Comparison of ENCODE assay signal across 10 cellular contexts in the genomic region with DNA sequence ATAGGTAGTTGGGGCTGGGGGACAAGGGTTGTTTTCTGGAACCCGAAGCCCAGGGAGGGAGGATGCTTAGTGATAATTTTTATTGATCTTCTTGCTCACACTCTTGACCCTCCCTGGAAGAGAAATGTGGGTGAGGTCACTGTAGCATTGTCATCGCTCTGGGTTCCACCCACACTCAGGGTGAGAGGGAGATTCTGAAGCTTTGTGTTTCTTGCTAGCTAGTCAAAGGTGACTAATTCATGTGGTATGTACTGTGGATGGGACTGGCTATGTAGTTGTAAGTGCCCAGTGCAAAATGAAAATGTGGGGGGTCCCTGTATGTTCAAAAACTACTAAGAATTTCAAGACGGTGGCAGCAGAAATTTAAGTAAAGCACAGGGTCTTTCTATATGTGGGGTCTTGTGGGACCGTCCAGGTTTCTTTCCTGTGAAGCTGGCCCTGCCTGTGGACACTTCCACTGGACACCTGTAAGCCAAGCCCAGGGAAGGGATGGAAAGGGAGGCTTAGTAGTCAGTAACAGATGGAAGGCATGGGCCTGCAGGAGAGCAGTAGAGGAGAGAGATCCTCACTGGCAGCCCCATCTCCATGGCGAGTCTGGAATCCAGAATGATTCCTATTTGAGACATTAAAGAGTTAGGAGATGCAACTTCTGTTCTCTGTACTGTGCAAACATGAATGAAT. TPM values are rescaled to one million over a fixed set of nuclear protein-coding genes. Genes with fewer than 3 reads are reported as not detected.
A peak's percentile ranks its signal among the peaks of the same experiment; 100 is the strongest.
DNase-seq lines count a peak whose midpoint lies in the region; ATAC-seq, FAIRE-seq and TF ChIP-seq lines count a peak whose summit lies in the region.
"Had no signal": no experiment of that assay in that cellular context is flagged by ENCODE, and none has a peak within 500 bp of the region (broad histone marks: within the 10 kb centered on the region; RNA-seq: fewer than 3 reads in every experiment).

No MANE protein-coding gene starts in this region.

- no peak for FAIRE-seq in endothelial cell of umbilical vein (lab: Jason Lieb, UNC)

- 68 to 79% methylated on average over 5 of the region's 5 CpGs for WGBS in sigmoid colon, 2 donors

- TF ChIP-seq POLR2A in endothelial cell of umbilical vein (IDR thresholded peaks at IDR 0.05; ENCODE audit: low read depth, low read length) (no peak), sigmoid colon (IDR thresholded peaks at IDR 0.05) (no peak)

- H3K79me2 ChIP-seq in endothelial cell of umbilical vein (ENCODE audit: control insufficient read depth, insufficient read depth, low read length): no peaks in the 10 kb centered on the region
- H3K79me2 ChIP-seq in neural progenitor cell (ENCODE audit: low read depth): no peaks in the 10 kb centered on the region

- CTCF ChIA-PET in endothelial cell of umbilical vein (lab: Charles Lee): interaction anchor here (1.0 kb wide), 1 partner anchor 21 kb away, joined by 3 read pairs; no protein-coding TSS in a partner anchor

- H3K9me1 ChIP-seq in endothelial cell of umbilical vein (replicated peaks; ENCODE audit: control insufficient read depth, extremely low read depth, insufficient read depth, low read length): no peaks in the 10 kb centered on the region

- TF ChIP-seq CTCF in endothelial cell of umbilical vein (IDR thresholded peaks at IDR 0.05; ENCODE audit: extremely low read depth in 1 of 2, insufficient read depth in 1 of 2, low read depth in 1 of 2, low read length in 2 of 2): no peak
- no peak for TF ChIP-seq CTCF in neural progenitor cell (IDR thresholded peaks at IDR 0.05)
- no peak for TF ChIP-seq CTCF in sigmoid colon (IDR thresholded peaks at IDR 0.05)

- H3K27ac Mint-ChIP-seq in neural progenitor cell: peak overlapping the region; percentile 42
- H3K27ac Mint-ChIP-seq: naive thymus-derived CD4-positive, alpha-beta T cell had no signal

- H3K27me3 Mint-ChIP-seq in neural progenitor cell (ENCODE audit: insufficient read depth, low read depth): peaks cover 3% of the 10 kb centered on the region

- DNase-seq in EL: peak; percentile 94
- DNase-seq in NCI-H460 (ENCODE audit: extremely low read depth, low read depth): peak; percentile 28
- DNase-seq in endothelial cell of umbilical vein (ENCODE audit: low read depth, low spot score): no peak
- no peak for DNase-seq in neural progenitor cell (ENCODE audit: low spot score)
- no peak for DNase-seq in activated CD4-positive, alpha-beta T cell treated with anti-CD3 and anti-CD28 coated beads for 4 hours
- no peak for DNase-seq in sigmoid colon
- no peak for DNase-seq in retina
- DNase-seq: naive thymus-derived CD4-positive, alpha-beta T cell had no signal

- peaks cover 8% of the 10 kb centered on the region for H3K4me1 Mint-ChIP-seq in neural progenitor cell
- H3K4me1 Mint-ChIP-seq: IgD-negative memory B cell; naive thymus-derived CD4-positive, alpha-beta T cell had no signal

- no peaks in the 10 kb centered on the region for H3K36me3 ChIP-seq in endothelial cell of umbilical vein (ENCODE audit: control insufficient read depth in 2 of 2, extremely low read depth in 1 of 2, insufficient read depth in 2 of 2, low read length in 2 of 2)
- no peaks in the 10 kb centered on the region for H3K36me3 ChIP-seq in neural progenitor cell
- no peaks in the 10 kb centered on the region for H3K36me3 ChIP-seq in sigmoid colon

- POLR2A ChIA-PET in endothelial cell of umbilical vein (lab: Charles Lee): no interaction called here

- dilution Hi-C loops in endothelial cell of umbilical vein (cut with MboI; ENCODE audit: extremely low pct_ligation_motif_present, low sequenced_read_pairs): no loop called here

- no peak overlapping the region for H3K27ac ChIP-seq in endothelial cell of umbilical vein (ENCODE audit: insufficient read depth, low read depth, low read length)
- no peak overlapping the region for H3K27ac ChIP-seq in neural progenitor cell
- H3K27ac ChIP-seq in sigmoid colon: no peak overlapping the region

- H3F3A ChIP-seq in neural progenitor cell (ENCODE audit: low read depth): no peaks in the 10 kb centered on the region

- peaks cover 4% of the 10 kb centered on the region for H3K9me3 Mint-ChIP-seq in neural progenitor cell
- H3K9me3 Mint-ChIP-seq: IgD-negative memory B cell; naive thymus-derived CD4-positive, alpha-beta T cell had no signal

- H3K9ac ChIP-seq in endothelial cell of umbilical vein (replicated peaks; ENCODE audit: extremely low read depth, insufficient read depth, low read length) (no peak overlapping the region), neural progenitor cell (no peak overlapping the region)

- H3K4me2 ChIP-seq in endothelial cell of umbilical vein (ENCODE audit: insufficient read depth, low read length): no peak overlapping the region
- H3K4me2 ChIP-seq in neural progenitor cell: no peak overlapping the region

- H3K4me1 ChIP-seq in endothelial cell of umbilical vein (ENCODE audit: control insufficient read depth, extremely low read depth, insufficient read depth, low read length) (no peaks in the 10 kb centered on the region), neural progenitor cell (no peaks in the 10 kb centered on the region), sigmoid colon (no peaks in the 10 kb centered on the region)

- no peaks in the 10 kb centered on the region for H3K36me3 Mint-ChIP-seq in neural progenitor cell
- H3K36me3 Mint-ChIP-seq: IgD-negative memory B cell; naive thymus-derived CD4-positive, alpha-beta T cell had no signal

- BruUV-seq in endothelial cell of umbilical vein (replicated peaks; lab: Mats Ljungman, UMichigan): no TSS peak

- H3K4me3 ChIP-seq in endothelial cell of umbilical vein (replicated peaks in 1 of 3; ENCODE audit: insufficient read depth in 1 of 3, low read depth in 1 of 3, low read length in 3 of 3) (no peak overlapping the region), neural progenitor cell (no peak overlapping the region), sigmoid colon (no peak overlapping the region)

- no peak for TF ChIP-seq EP300 in sigmoid colon (IDR thresholded peaks at IDR 0.05)

- H2AFZ ChIP-seq in endothelial cell of umbilical vein (ENCODE audit: low read depth, low read length) (no peak overlapping the region), neural progenitor cell (replicated peaks) (no peak overlapping the region)

- intact Hi-C loops in endothelial cell of umbilical vein (cut with micrococcal nuclease): no loop called here
- intact Hi-C loops in sigmoid colon (cut with DNase I): no loop called here

- H4K20me1 ChIP-seq in endothelial cell of umbilical vein (replicated peaks; ENCODE audit: control insufficient read depth, extremely low read depth, insufficient read depth, low read length): no peaks in the 10 kb centered on the region
- H4K20me1 ChIP-seq in neural progenitor cell (ENCODE audit: low read depth): no peaks in the 10 kb centered on the region

- no peaks in the 10 kb centered on the region for H3K9me3 ChIP-seq in endothelial cell of umbilical vein (replicated peaks; ENCODE audit: control insufficient read depth, insufficient read depth, low read length)
- H3K9me3 ChIP-seq in neural progenitor cell (ENCODE audit: low read depth): no peaks in the 10 kb centered on the region
- H3K9me3 ChIP-seq in sigmoid colon: peaks cover 0 to 8% (median 0%) of the 10 kb centered on the region in 4 donors

- H3K4me3 Mint-ChIP-seq in neural progenitor cell: no peak overlapping the region
- H3K4me3 Mint-ChIP-seq: IgD-negative memory B cell; naive thymus-derived CD4-positive, alpha-beta T cell had no signal

- H3K27me3 ChIP-seq in endothelial cell of umbilical vein (ENCODE audit: control insufficient read depth in 2 of 2, insufficient read depth in 2 of 2, low read length in 2 of 2): peaks cover 3 to 6% of the 10 kb centered on the region in 2 experiments
- no peaks in the 10 kb centered on the region for H3K27me3 ChIP-seq in neural progenitor cell
- H3K27me3 ChIP-seq in sigmoid colon: peaks cover 0 to 3% (median 0%) of the 10 kb centered on the region in 3 donors

- ATAC-seq in HG03378 (IDR thresholded peaks at IDR 0.05; ENCODE audit: unreplicated experiment): no peak
- ATAC-seq: naive thymus-derived CD4-positive, alpha-beta T cell had no signal

TF ChIP-seq in endothelial cell of umbilical vein, 7 proteins besides CTCF, POLR2A, EP300 and RAD21:
- TF ChIP-seq FOS (IDR thresholded peaks at IDR 0.05; ENCODE audit: borderline replicate concordance, insufficient read depth, low read length): peak; percentile 24
- TF ChIP-seq GATA2 (IDR thresholded peaks at IDR 0.05; ENCODE audit: insufficient read depth, insufficient read length, low read depth, low read length): no peak

RNA-seq across cellular contexts. Expression of gene TSN, which starts 35.0 kb away (rescaled TPM):
- total RNA-seq in NCI-H460 (2014; rRNA removed; shearing (Covaris generic)): 78.4 and 89.7 TPM in 2 replicates
- 56.0 and 92.5 TPM in 2 replicates for polyA plus RNA-seq in NCI-H460 (2014; cell fraction: nucleus; rRNA removed)
- total RNA-seq in endothelial cell of umbilical vein: 76.1 and 79.8 TPM in 2 replicates
- 24.6 and 33.2 TPM in 2 replicates for polyA plus RNA-seq in endothelial cell of umbilical vein
- polyA plus RNA-seq in endothelial cell of umbilical vein (2011; cell fraction: cytosol; rRNA removed): 40.6 and 42.6 TPM in 2 replicates
- polyA plus RNA-seq in endothelial cell of umbilical vein (2011; cell fraction: nucleus; rRNA removed): 17.9 and 26.3 TPM in 2 replicates
- polyA plus RNA-seq in endothelial cell of umbilical vein (2012): 47.8 and 67.8 TPM in 2 replicates
- polyA minus RNA-seq in endothelial cell of umbilical vein: 42.2 and 45.0 TPM in 2 replicates
- 28.1 TPM for polyA minus RNA-seq in endothelial cell of umbilical vein (2011; cell fraction: cytosol; rRNA and poly(A)+ RNA removed)
- 23.9 and 38.6 TPM in 2 replicates for polyA minus RNA-seq in endothelial cell of umbilical vein (2011; cell fraction: nucleus; rRNA and poly(A)+ RNA removed)
- total RNA-seq in neural progenitor cell (ENCODE audit: low replicate concordance): 64.9 and 86.9 TPM in 2 replicates
- total RNA-seq in sigmoid colon: 10 to 100 TPM; 24.8 to 51.5 (median 42.0) TPM
- 10 to 100 TPM; 15.6 to 37.0 (median 18.7) TPM for polyA plus RNA-seq in sigmoid colon

RNA-seq across cellular contexts. Expression of gene NIFK, which starts 53.7 kb away (rescaled TPM):
- 164 and 173 TPM in 2 replicates for total RNA-seq in NCI-H460 (2014; rRNA removed; shearing (Covaris generic))
- polyA plus RNA-seq in NCI-H460 (2014; cell fraction: nucleus; rRNA removed): 70.5 and 88.2 TPM in 2 replicates
- 56.2 and 59.7 TPM in 2 replicates for total RNA-seq in endothelial cell of umbilical vein
- polyA plus RNA-seq in endothelial cell of umbilical vein: 8.1 and 10.7 TPM in 2 replicates
- polyA plus RNA-seq in endothelial cell of umbilical vein (2011; cell fraction: cytosol; rRNA removed): 12.1 and 14.9 TPM in 2 replicates
- 13.0 and 15.6 TPM in 2 replicates for polyA plus RNA-seq in endothelial cell of umbilical vein (2011; cell fraction: nucleus; rRNA removed)
- 53.4 and 68.3 TPM in 2 replicates for polyA plus RNA-seq in endothelial cell of umbilical vein (2012)
- 9.0 and 9.5 TPM in 2 replicates for polyA minus RNA-seq in endothelial cell of umbilical vein
- polyA minus RNA-seq in endothelial cell of umbilical vein (2011; cell fraction: cytosol; rRNA and poly(A)+ RNA removed): 15.5 TPM
- 3.3 and 5.9 TPM in 2 replicates for polyA minus RNA-seq in endothelial cell of umbilical vein (2011; cell fraction: nucleus; rRNA and poly(A)+ RNA removed)
- total RNA-seq in neural progenitor cell (ENCODE audit: low replicate concordance): 39.3 and 126 TPM in 2 replicates
- 10 to 100 TPM; 25.4 to 51.2 (median 32.1) TPM for total RNA-seq in sigmoid colon
- 10 to 100 TPM; 19.9 to 38.3 (median 23.4) TPM for polyA plus RNA-seq in sigmoid colon

Comparison
In these comparisons a context has a peak if more than half of its experiments do, and no peak if none do; other contexts are left out.
1. DNase-seq: peak in EL (single experiment) and NCI-H460 (single experiment); none in endothelial cell of umbilical vein (single experiment), neural progenitor cell (single experiment), activated CD4-positive, alpha-beta T cell treated with anti-CD3 and anti-CD28 coated beads for 4 hours (0 of 2), sigmoid colon (single experiment) and retina (single experiment).